8 cellular contexts compared by ENCODE assay signal in the genomic region with DNA sequence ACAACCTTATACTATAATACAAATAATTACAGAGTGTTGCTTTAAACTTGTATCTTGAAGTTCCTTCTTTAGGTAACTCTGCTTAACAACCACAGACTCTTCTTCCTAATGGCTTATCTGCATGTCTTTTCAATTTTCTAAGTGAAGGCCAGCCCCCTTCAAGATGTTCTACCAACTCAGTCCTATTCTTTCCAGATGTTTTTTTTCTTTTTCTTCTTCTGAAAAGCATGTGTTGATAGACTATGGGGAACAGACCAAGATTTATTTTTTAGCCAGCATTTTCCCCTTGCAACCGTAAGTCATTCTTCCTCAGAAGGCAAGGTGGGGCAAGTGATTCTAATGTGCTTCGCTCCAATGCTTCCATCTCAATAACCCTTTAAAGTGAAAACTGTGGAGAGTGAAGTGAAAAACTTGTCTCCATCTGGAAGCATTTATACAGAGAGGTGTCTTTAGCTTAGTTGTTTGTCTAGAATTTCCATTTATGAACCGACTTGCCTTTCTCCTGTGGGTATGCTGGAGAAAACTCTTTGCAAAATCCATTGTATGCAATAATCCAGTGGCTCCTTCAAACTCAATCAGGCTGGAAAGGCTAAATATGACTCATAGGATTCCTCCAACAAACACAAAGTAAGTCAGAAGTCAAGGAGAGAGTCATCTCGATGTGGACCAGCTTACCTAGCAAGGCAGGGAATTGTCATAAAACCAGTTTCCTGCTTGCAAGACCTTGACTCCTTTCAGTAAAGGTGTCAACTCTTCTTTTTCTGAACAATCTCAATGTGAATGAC.
DNase-seq lines count a peak whose midpoint lies in the region; ATAC-seq and TF ChIP-seq lines count a peak whose summit lies in the region.

No MANE protein-coding gene starts in this region.

- H3K79me2 ChIP-seq in PC-3 (ENCODE audit: low read length), result 0 out of 2 replicates have a peak, but pooled peaks cover 8% of the 10 kb centered on the region

- H3K27ac ChIP-seq in PC-3 (ENCODE audit: low read length) (peak overlapping the region; percentile 81), neutrophil (peak overlapping the region; percentile 82)

- CTCF ChIA-PET in PC-3 (lab: Charles Lee), result interaction anchor here (0.6 to 0.7 kb wide), 3 partner anchors 15 to 45 kb away, joined by 3 read pairs; no protein-coding TSS in a partner anchor

- H3K9ac ChIP-seq in PC-3 (ENCODE audit: low read length), result peak overlapping the region; percentile 27; the same call in 1 of the 2 replicates

- no peaks in the 10 kb centered on the region for H3K27me3 ChIP-seq in PC-3 (ENCODE audit: low read length)
- H3K27me3 ChIP-seq in neutrophil, result no peaks in the 10 kb centered on the region

- H3K4me1 ChIP-seq in PC-3 (ENCODE audit: insufficient read depth, low read length) (peaks cover 57% of the 10 kb centered on the region), neutrophil (ENCODE audit: control insufficient read depth in 1 of 2, insufficient read depth in 1 of 2, low read depth in 1 of 2, low read length in 1 of 2) (peaks cover 68 to 85% of the 10 kb centered on the region in 2 experiments)

- DNase-seq in DMS53 treated with DMSO at 0.1 percent for 48 hours (lab: John Stamatoyannopoulos, UW; ENCODE audit: unreplicated experiment) (peak; percentile 19), PC-3 (peak; percentile 95), epithelial cell of esophagus (ENCODE audit: low read depth) (peak; percentile 92), NCI-H510A treated with DMSO at 0.1 percent for 48 hours (lab: John Stamatoyannopoulos, UW) (no peak), NCI-H82 (lab: John Stamatoyannopoulos, UW) (no peak)

- H3K9me3 ChIP-seq in PC-3 (ENCODE audit: low read length) (no peaks in the 10 kb centered on the region), neutrophil (no peaks in the 10 kb centered on the region)

- POLR2A ChIA-PET in PC-3 (lab: Charles Lee; ENCODE audit: unreplicated experiment), result interaction anchor here (0.6 to 0.7 kb wide), 2 partner anchors 12 to 132 kb away, joined by 3 to 7 read pairs; no protein-coding TSS in a partner anchor

- H3K4me2 ChIP-seq in PC-3 (ENCODE audit: low read length), result peak overlapping the region; percentile 74

- TF ChIP-seq CTCF in PC-3 (conservative IDR thresholded peaks at IDR 0.05; ENCODE audit: low read depth, low read length) (no peak), epithelial cell of esophagus (IDR thresholded peaks at IDR 0.05; ENCODE audit: insufficient read depth, low read depth, low read length, missing control alignments) (no peak), neutrophil (IDR thresholded peaks at IDR 0.05) (no peak)

- H4K20me1 ChIP-seq in PC-3 (ENCODE audit: low read length), result no peaks in the 10 kb centered on the region

- H3K4me3 ChIP-seq in PC-3 (ENCODE audit: low read length) (peak overlapping the region; percentile 37), epithelial cell of esophagus (ENCODE audit: low read length) (no peak overlapping the region), neutrophil (ENCODE audit: low read depth in 1 of 2, low read length in 1 of 2) (no peak overlapping the region)

- ATAC-seq in PC-3 (peak; percentile 85), HG02870 (IDR thresholded peaks at IDR 0.05; ENCODE audit: unreplicated experiment) (no peak), GM18520 (IDR thresholded peaks at IDR 0.05; ENCODE audit: unreplicated experiment) (no peak)

- H3K9me2 ChIP-seq in PC-3 (replicated peaks; ENCODE audit: low read length), result no peaks in the 10 kb centered on the region

- peaks cover 15% of the 10 kb centered on the region for H3F3A ChIP-seq in PC-3 (ENCODE audit: low read length, unreplicated experiment)

- BruUV-seq in PC-3 (replicated peaks; lab: Mats Ljungman, UMichigan), result no TSS peak

- no peak overlapping the region for H2AFZ ChIP-seq in PC-3 (ENCODE audit: low read length)

- H3K36me3 ChIP-seq in PC-3 (ENCODE audit: low read depth, low read length) (no peaks in the 10 kb centered on the region), neutrophil (no peaks in the 10 kb centered on the region)

- intact Hi-C loops in PC-3 (cut with micrococcal nuclease), result loop anchor here (5.0 kb wide), 1 partner anchor 83 kb away; a partner anchor contains a TSS

Comparison
In these comparisons a context has a peak if more than half of its experiments do, and no peak if none do; other contexts are left out.
1. DNase-seq: peak in DMS53 treated with DMSO at 0.1 percent for 48 hours (single experiment), PC-3 (single experiment) and epithelial cell of esophagus (single experiment); none in NCI-H510A treated with DMSO at 0.1 percent for 48 hours (single experiment) and NCI-H82 (single experiment).